ENCODE assay signal across 9 cellular contexts in genomic region chr3:172449468-172450149, GRCh38. TPM values are rescaled to one million over a fixed set of nuclear protein-coding genes. Genes with fewer than 3 reads are reported as not detected.
DNase-seq lines count a peak whose midpoint lies in the region; ATAC-seq, FAIRE-seq and TF ChIP-seq lines count a peak whose summit lies in the region.
"Had no signal": no experiment of that assay in that cellular context is flagged by ENCODE, and none has a peak within 500 bp of the region (broad histone marks: within the 10 kb centered on the region; RNA-seq: fewer than 3 reads in every experiment).

No MANE protein-coding gene starts in this region.

- H2BK20ac ChIP-seq in IMR-90 (ENCODE audit: low read depth, low read length), result no peak overlapping the region
- no peak overlapping the region for H2BK20ac ChIP-seq in H1 (ENCODE audit: low read length)

- peaks cover 44% of the 10 kb centered on the region for H3K27me3 ChIP-seq in IMR-90 (ENCODE audit: control insufficient read depth, insufficient read depth, low read length)
- H3K27me3 ChIP-seq in H1 (replicated peaks in 1 of 4; ENCODE audit: control insufficient read depth in 3 of 4, extremely low read depth in 1 of 4, insufficient read depth in 3 of 4, low read length in 3 of 4), result peaks cover 28 to 54% (median 41%) of the 10 kb centered on the region in 4 experiments
- peaks cover 20% of the 10 kb centered on the region for H3K27me3 ChIP-seq in ascending aorta

- BruUV-seq in IMR-90 (replicated peaks; lab: Mats Ljungman, UMichigan), result no TSS peak

- CTCF ChIA-PET in IMR-90 (lab: Yijun Ruan, JAX), result no interaction called here
- CTCF ChIA-PET in H1 (lab: Charles Lee; ENCODE audit: partially characterized antibody), result interaction anchor here (0.7 to 2.7 kb wide), 5 partner anchors 9 to 146 kb away, joined by 3 to 10 read pairs (median 4); no protein-coding TSS in a partner anchor

- H3K27ac ChIP-seq in IMR-90 (ENCODE audit: insufficient read depth, low read length), result no peak overlapping the region
- no peak overlapping the region for H3K27ac ChIP-seq in H1 (ENCODE audit: low read depth, low read length)
- H3K27ac ChIP-seq in ascending aorta, result no peak overlapping the region

- H3K56ac ChIP-seq in IMR-90 (ENCODE audit: extremely low read depth, insufficient read depth, low read length), result no peak overlapping the region
- no peak overlapping the region for H3K56ac ChIP-seq in H1 (replicated peaks; ENCODE audit: insufficient read length, low read depth, low read length)

- TF ChIP-seq RAD21 in IMR-90 (IDR thresholded peaks at IDR 0.05; ENCODE audit: low read length), result no peak
- 0 out of 4 replicates have a peak, but pooled peaks have one; percentile 4 to 15 for TF ChIP-seq RAD21 in H1 (IDR thresholded peaks at IDR 0.05 in 1 of 2, conservative IDR thresholded peaks at IDR 0.05 in 1 of 2; ENCODE audit: low read depth in 2 of 2, low read length in 2 of 2)

- H3K36me3 ChIP-seq in IMR-90 (ENCODE audit: control insufficient read depth, insufficient read depth, low read length), result no peaks in the 10 kb centered on the region
- H3K36me3 ChIP-seq in H1 (ENCODE audit: control insufficient read depth in 2 of 4, insufficient read depth in 4 of 4, low read length in 3 of 4), result no peaks in the 10 kb centered on the region
- no peaks in the 10 kb centered on the region for H3K36me3 ChIP-seq in ascending aorta

- H2AK9ac ChIP-seq in IMR-90 (replicated peaks; ENCODE audit: low read depth, low read length, poor library complexity), result no peak overlapping the region

- H3K9me3 ChIP-seq in IMR-90 (ENCODE audit: control insufficient read depth, insufficient read depth, low read length), result peaks cover 17% of the 10 kb centered on the region
- H3K9me3 ChIP-seq in H1 (ENCODE audit: insufficient read depth in 2 of 2, low read depth in 1 of 2, low read length in 1 of 2), result no peaks in the 10 kb centered on the region; a peak in 1 of 4 replicates
- no peaks in the 10 kb centered on the region for H3K9me3 ChIP-seq in ascending aorta

- H4K5ac ChIP-seq in IMR-90 (ENCODE audit: low read depth, low read length) (no peak overlapping the region), H1 (ENCODE audit: insufficient read length, low read depth, low read length) (no peak overlapping the region)

- no peak overlapping the region for H4K91ac ChIP-seq in IMR-90 (ENCODE audit: insufficient read depth, low read depth, low read length)
- H4K91ac ChIP-seq in H1 (replicated peaks; ENCODE audit: insufficient read length, low read length), result no peak overlapping the region

- DNase-seq in COLO829 (ENCODE audit: low spot score) (peak; percentile 73), IMR-90 (peak; percentile 25), H1 (ENCODE audit: low read depth in 1 of 2, low spot score in 2 of 2) (peak in 1 of 2 experiments; percentile 84), mesothelial cell of epicardium (ENCODE audit: low spot score in 2 of 2, unreplicated experiment in 2 of 2) (peak; percentile 45 to 70), NCI-H345 treated with DMSO at 0.1 percent for 48 hours (lab: John Stamatoyannopoulos, UW; ENCODE audit: unreplicated experiment) (no peak), ascending aorta (ENCODE audit: low spot score in 2 of 2) (no peak), NCI-H1105 treated with DMSO at 0.1 percent for 48 hours (lab: John Stamatoyannopoulos, UW) (no peak)

- no peak overlapping the region for H3K23ac ChIP-seq in IMR-90 (ENCODE audit: low read depth, low read length)
- no peak overlapping the region for H3K23ac ChIP-seq in H1 (ENCODE audit: insufficient read length)

- H4K8ac ChIP-seq in IMR-90 (ENCODE audit: low read depth in 2 of 2, low read length in 2 of 2) (no peak overlapping the region), H1 (ENCODE audit: extremely low read depth, insufficient read depth, low read length) (no peak overlapping the region)

- no peak overlapping the region for H2BK15ac ChIP-seq in IMR-90 (ENCODE audit: low read depth, low read length)
- no peak overlapping the region for H2BK15ac ChIP-seq in H1 (ENCODE audit: low read length)

- TF ChIP-seq POLR2A in IMR-90 (IDR thresholded peaks at IDR 0.05; ENCODE audit: low read depth, low read length) (no peak), H1 (IDR thresholded peaks at IDR 0.05; ENCODE audit: control extremely low read depth in 1 of 2, low read depth in 2 of 2, low read length in 2 of 2) (no peak)

- no peaks in the 10 kb centered on the region for H3K9me3 Mint-ChIP-seq in mesothelial cell of epicardium

- H3K4me3 ChIP-seq in IMR-90 (ENCODE audit: insufficient read depth, low read depth, low read length) (no peak overlapping the region), H1 (ENCODE audit: extremely low read depth in 1 of 4, insufficient read depth in 2 of 4, low read depth in 3 of 4, low read length in 4 of 4) (peak overlapping the region; percentile 4 to 56 (median 19); a peak in 6 of 8 replicates), ascending aorta (no peak overlapping the region)

- no peak overlapping the region for H3K4me3 Mint-ChIP-seq in mesothelial cell of epicardium

- H3K14ac ChIP-seq in IMR-90 (replicated peaks; ENCODE audit: low read depth, low read length), result no peak overlapping the region
- no peak overlapping the region for H3K14ac ChIP-seq in H1 (ENCODE audit: insufficient read length)

- TF ChIP-seq CTCF in IMR-90 (conservative IDR thresholded peaks at IDR 0.05; ENCODE audit: low read depth, low read length) (no peak), H1 (IDR thresholded peaks at IDR 0.05; ENCODE audit: control extremely low read depth in 1 of 3, insufficient read depth in 1 of 3, low read depth in 1 of 3, low read length in 3 of 3) (peak; percentile 7 to 20 (median 10); a peak in 3 of 4 replicates), mesothelial cell of epicardium (IDR thresholded peaks at IDR 0.05; ENCODE audit: unreplicated experiment) (no peak), ascending aorta (IDR thresholded peaks at IDR 0.05) (no peak)

- POLR2A ChIA-PET in IMR-90 (lab: Charles Lee; ENCODE audit: unreplicated experiment), result no interaction called here
- POLR2A ChIA-PET in H1 (lab: Charles Lee; ENCODE audit: partially characterized antibody), result no interaction called here

- H2AK5ac ChIP-seq in IMR-90 (ENCODE audit: low read depth, low read length) (no peak overlapping the region), H1 (ENCODE audit: low read depth, low read length) (no peak overlapping the region)

- H3K27ac Mint-ChIP-seq in mesothelial cell of epicardium, result no peak overlapping the region

- H3K36me3 Mint-ChIP-seq in mesothelial cell of epicardium, result no peaks in the 10 kb centered on the region

- no peak for TF ChIP-seq EP300 in H1 (IDR thresholded peaks at IDR 0.05; ENCODE audit: borderline replicate concordance in 1 of 2, low read depth in 2 of 2, low read length in 2 of 2)

- no peak overlapping the region for H2BK12ac ChIP-seq in H1 (ENCODE audit: low read depth, low read length)

- H3K4me1 Mint-ChIP-seq in mesothelial cell of epicardium, result no peaks in the 10 kb centered on the region

- H3K4ac ChIP-seq in IMR-90 (ENCODE audit: low read depth, low read length) (no peak overlapping the region), H1 (replicated peaks; ENCODE audit: insufficient read length, low read depth, low read length) (no peak overlapping the region)

- ATAC-seq in IMR-90 (ENCODE audit: low read depth) (peak; percentile 93), GM18519 (IDR thresholded peaks at IDR 0.05; ENCODE audit: low FRiP score, unreplicated experiment) (no peak)

- peak overlapping the region; percentile 73 for H2AFZ ChIP-seq in IMR-90 (replicated peaks; ENCODE audit: low read length, poor library complexity)
- 0 out of 2 replicates have a peak overlapping the region, but pooled peaks have one; percentile 80 for H2AFZ ChIP-seq in H1 (ENCODE audit: low read length)

- H2BK120ac ChIP-seq in IMR-90 (ENCODE audit: low read depth, low read length), result no peak overlapping the region
- no peak overlapping the region for H2BK120ac ChIP-seq in H1 (replicated peaks; ENCODE audit: low read depth, low read length)

- H3K79me1 ChIP-seq in IMR-90 (ENCODE audit: low read depth in 1 of 2, low read length in 2 of 2) (no peaks in the 10 kb centered on the region), H1 (ENCODE audit: low read depth, low read length) (no peaks in the 10 kb centered on the region)

- H4K20me1 ChIP-seq in IMR-90 (ENCODE audit: insufficient read depth, low read length) (peaks cover 3% of the 10 kb centered on the region; the same call in 1 of the 2 replicates), H1 (replicated peaks in 1 of 2; ENCODE audit: control insufficient read depth in 1 of 2, insufficient read depth in 2 of 2, low read length in 2 of 2) (peaks cover 1 to 17% of the 10 kb centered on the region in 2 experiments)

- no peaks in the 10 kb centered on the region for H3K4me1 ChIP-seq in IMR-90 (ENCODE audit: control insufficient read depth, insufficient read depth, low read length)
- peaks cover 0 to 23% (median 9%) of the 10 kb centered on the region in 4 experiments; a peak in 5 of 7 replicates for H3K4me1 ChIP-seq in H1 (replicated peaks in 1 of 4; ENCODE audit: control insufficient read depth in 3 of 4, insufficient read depth in 4 of 4, low read length in 3 of 4)
- H3K4me1 ChIP-seq in ascending aorta, result no peaks in the 10 kb centered on the region

- peaks cover 90% of the 10 kb centered on the region for H3K27me3 Mint-ChIP-seq in mesothelial cell of epicardium (ENCODE audit: low read depth)

- H3K9me1 ChIP-seq in IMR-90 (ENCODE audit: insufficient read depth, low read length), result no peaks in the 10 kb centered on the region

- in situ Hi-C loops in IMR-90 (cut with MboI; ENCODE audit: low sequenced_read_pairs), result no loop called here

- dilution Hi-C loops in IMR-90 (cut with HindIII; ENCODE audit: low sequenced_read_pairs, unreplicated experiment), result no loop called here

- intact Hi-C loops in IMR-90 (cut with micrococcal nuclease) (no loop called here), ascending aorta (cut with DNase I) (no loop called here)

- no peak overlapping the region for H2BK5ac ChIP-seq in IMR-90 (ENCODE audit: low read depth, low read length, poor library complexity, severe bottlenecking)
- no peak overlapping the region for H2BK5ac ChIP-seq in H1 (ENCODE audit: low read depth, low read length)

- no peak overlapping the region for H3K18ac ChIP-seq in IMR-90 (ENCODE audit: low read depth, low read length)
- H3K18ac ChIP-seq in H1 (ENCODE audit: extremely low read depth, low read length), result no peak overlapping the region

- H3K9ac ChIP-seq in IMR-90 (ENCODE audit: low read depth, low read length) (no peak overlapping the region), H1 (replicated peaks in 1 of 4; ENCODE audit: extremely low read depth in 1 of 4, low read depth in 3 of 4, low read length in 3 of 4) (no peak overlapping the region)

- no peak for FAIRE-seq in H1 (lab: Jason Lieb, UNC)
- FAIRE-seq: HTR-8/SVneo had no signal

- H3K79me2 ChIP-seq in H1 (ENCODE audit: control insufficient read depth in 1 of 2, insufficient read depth in 2 of 2, low read length in 2 of 2), result no peaks in the 10 kb centered on the region

- H3K4me2 ChIP-seq in IMR-90 (ENCODE audit: low read depth, low read length), result peak overlapping the region; percentile 78; the same call in 1 of the 2 replicates
- peak overlapping the region; percentile 78 to 94 for H3K4me2 ChIP-seq in H1 (ENCODE audit: insufficient read depth in 1 of 2, low read depth in 2 of 2, low read length in 2 of 2)

- 0% methylated on average over 2 of the region's 34 CpGs; no CpG with 5 or more reads in 1 of the 2 experiments for WGBS in IMR-90 (ENCODE audit: extremely low coverage in 2 of 2, insufficient read length in 1 of 2), 2 experiments
- 9% methylated on average over 34 of the region's 34 CpGs; no CpG with 5 or more reads in 1 of the 2 experiments for WGBS in H1 (ENCODE audit: extremely low coverage in 1 of 2, insufficient coverage in 1 of 2, insufficient read length in 1 of 2, insufficient replicate concordance in 2 of 2, low coverage in 1 of 2, low lambda C conversion rate in 2 of 2, missing lambda C conversion rate in 1 of 2), 2 experiments

- peaks cover 14% of the 10 kb centered on the region for H3K23me2 ChIP-seq in H1 (ENCODE audit: low read depth, low read length)

RNA-seq across cellular contexts. Expression of gene GHSR, which starts 1.4 kb away (rescaled TPM):
- total RNA-seq in IMR-90 (2012; rRNA removed) (not detected in 2 replicates), mesothelial cell of epicardium (not detected in 3 replicates), ascending aorta (not detected)
- polyA plus RNA-seq in IMR-90 (2012; rRNA removed) (not detected in 2 replicates), H1 (2011; rRNA removed) (not detected in 2 replicates)
- not detected in 2 replicates for polyA plus RNA-seq in IMR-90 (2012; cell fraction: cytosol; rRNA removed)
- polyA plus RNA-seq in IMR-90 (2012; cell fraction: nucleus; rRNA removed; ENCODE audit: low replicate concordance), result not detected in 2 replicates
- not detected in 2 replicates for total RNA-seq in H1 (2021; fragmentation: NEBNext Ultra II Directional; extraction: Animal tissue kit (Norgen Biotek cat#: 25700))
- polyA plus RNA-seq in H1 (2011; cell fraction: cytosol; rRNA removed), result not detected
- not detected for polyA plus RNA-seq in H1 (2011; cell fraction: nucleus; rRNA removed)
- polyA plus RNA-seq in H1 (2012, experiment 1 of 2), result not detected in 4 replicates
- not detected for polyA plus RNA-seq in H1 (2012, experiment 2 of 2)
- not detected for polyA plus RNA-seq in H1 (2013, experiment 1 of 2)
- polyA plus RNA-seq in H1 (2013, experiment 2 of 2), result not detected
- polyA minus RNA-seq in H1 (2011; rRNA and poly(A)+ RNA removed), result not detected in 2 replicates
- polyA minus RNA-seq in H1 (2011; cell fraction: cytosol; rRNA and poly(A)+ RNA removed), result not detected
- polyA minus RNA-seq in H1 (2011; cell fraction: nucleus; rRNA and poly(A)+ RNA removed), result not detected

Comparison
In these comparisons a context has a peak if more than half of its experiments do, and no peak if none do; other contexts are left out.
1. DNase-seq: peak in COLO829 (single experiment), IMR-90 (single experiment) and mesothelial cell of epicardium (2 of 2); none in NCI-H345 treated with DMSO at 0.1 percent for 48 hours (single experiment), ascending aorta (0 of 2) and NCI-H1105 treated with DMSO at 0.1 percent for 48 hours (single experiment).
2. H3K4me3 ChIP-seq: peak in H1 (4 of 4); none in IMR-90 (single experiment) and ascending aorta (0 of 2).
3. CTCF ChIP-seq: peak in H1 (3 of 3); none in IMR-90 (single experiment), mesothelial cell of epicardium (single experiment) and ascending aorta (0 of 3).